9 cellular contexts compared by ENCODE assay signal in genomic region chr1:161512636-161513447, GRCh38. TPM values are rescaled to one million over a fixed set of nuclear protein-coding genes. Genes with fewer than 3 reads are reported as not detected.
DNase-seq lines count a peak whose midpoint lies in the region; ATAC-seq, FAIRE-seq and TF ChIP-seq lines count a peak whose summit lies in the region.
"Not testable (repeated sequence)": the region's sequence is repeated elsewhere in the genome, so short reads cannot be mapped to it uniquely, and the experiment has no call there.
"Had no signal": no experiment of that assay in that cellular context is flagged by ENCODE, and none has a peak within 500 bp of the region (broad histone marks: within the 10 kb centered on the region; RNA-seq: fewer than 3 reads in every experiment).

No MANE protein-coding gene starts in this region.

- intact Hi-C loops in ascending aorta (cut with DNase I); dorsolateral prefrontal cortex (cut with DNase I); left cardiac atrium (cut with DNase I); lower lobe of right lung (cut with DNase I): not testable (repeated sequence)

- peak; percentile 19 to 38 for ATAC-seq in left cardiac atrium
- ATAC-seq in lower lobe of right lung, result peak in 1 of 2 donors; percentile 2

- peak overlapping the region; percentile 24 to 71 for H3K27ac ChIP-seq in ascending aorta
- peak overlapping the region in 50 of 59 donors; percentile 25 to 94 (median 80) for H3K27ac ChIP-seq in dorsolateral prefrontal cortex
- peak overlapping the region; percentile 34 for H3K27ac ChIP-seq in lower lobe of right lung
- peak overlapping the region; percentile 64 for H3K27ac ChIP-seq in neutrophil

- not testable (repeated sequence) for H3K36me3 ChIP-seq in ascending aorta
- H3K36me3 ChIP-seq in lower lobe of right lung (peaks cover 15% of the 10 kb centered on the region), neutrophil (peaks cover 83% of the 10 kb centered on the region)

- not testable (repeated sequence) for H3K27me3 ChIP-seq in ascending aorta; dorsolateral prefrontal cortex; lower lobe of right lung (ENCODE audit: low read depth); neutrophil

- peak; percentile 31 for FAIRE-seq in GM19239 (lab: Jason Lieb, UNC)

- not testable (repeated sequence) for H3K9me3 ChIP-seq in ascending aorta, lower lobe of right lung, neutrophil

- not testable (repeated sequence) for DNase-seq in GM19239 (ENCODE audit: insufficient read length, low spot score); ascending aorta (ENCODE audit: low spot score in 2 of 2); dorsolateral prefrontal cortex; left cardiac atrium; lower lobe of right lung
- peak; percentile 7 for DNase-seq in SW480 (ENCODE audit: low spot score)

- TF ChIP-seq CTCF in ascending aorta (IDR thresholded peaks at IDR 0.05); dorsolateral prefrontal cortex (IDR thresholded peaks at IDR 0.05 in 54 of 56, conservative IDR thresholded peaks at IDR 0.05 in 2 of 56; ENCODE audit: low read depth in 1 of 56, partially characterized antibody in 56 of 56); lower lobe of right lung (IDR thresholded peaks at IDR 0.05); neutrophil (IDR thresholded peaks at IDR 0.05): not testable (repeated sequence)

- peaks cover 0 to 11% of the 10 kb centered on the region in 2 donors for H3K4me1 ChIP-seq in ascending aorta
- peaks cover 22% of the 10 kb centered on the region for H3K4me1 ChIP-seq in lower lobe of right lung
- H3K4me1 ChIP-seq in neutrophil (ENCODE audit: control insufficient read depth in 1 of 2, insufficient read depth in 1 of 2, low read depth in 1 of 2, low read length in 1 of 2), result peaks cover 58 to 60% of the 10 kb centered on the region in 2 experiments

- H3K4me3 ChIP-seq in ascending aorta; lower lobe of right lung; neutrophil (ENCODE audit: low read depth in 1 of 2, low read length in 1 of 2): not testable (repeated sequence)
- peak overlapping the region in 3 of 59 donors; percentile 2 to 32 (median 13) for H3K4me3 ChIP-seq in dorsolateral prefrontal cortex

RNA-seq across cellular contexts. Expression of gene FCGR2A, which starts 7.6 kb away (rescaled TPM):
- total RNA-seq in ascending aorta (23.6 TPM), dorsolateral prefrontal cortex (10 to 100 TPM in 97 of 120 experiments, 1 to 10 TPM in 23; 5.0 to 71.8 (median 18.1) TPM), left cardiac atrium (10 to 100 TPM; 37.9 to 48.7 TPM), lower lobe of right lung (223 TPM)

RNA-seq across cellular contexts. Expression of gene HSPA6, which starts 11.5 kb away (rescaled TPM):
- total RNA-seq in ascending aorta (1.9 TPM), dorsolateral prefrontal cortex (1,000 to 10,000 TPM in 1 of 120 experiments, 100 to 1,000 TPM in 3, 10 to 100 TPM in 12, 1 to 10 TPM in 91, under 1 TPM in 12, not detected in 1; 0.41 to 1,017 (median 2.4) TPM), left cardiac atrium (1 to 10 TPM; 2.8 to 3.2 TPM), lower lobe of right lung (13.0 TPM)

RNA-seq across cellular contexts. Expression of gene FCGR3A, which starts 36.8 kb away (rescaled TPM):
- total RNA-seq in ascending aorta (8.8 TPM), dorsolateral prefrontal cortex (100 to 1,000 TPM in 6 of 120 experiments, 10 to 100 TPM in 105, 1 to 10 TPM in 9; 3.5 to 144 (median 28.1) TPM), left cardiac atrium (10 to 100 TPM; 42.9 to 53.7 TPM), lower lobe of right lung (323 TPM)
- total RNA-seq: H4, M059J had no signal
